Comparison of ENCODE assay signal across 21 cellular contexts in genomic region chr18:54161267-54161666, GRCh38.
"Had no signal": no experiment of that assay in that cellular context is flagged by ENCODE, and none has a peak within 500 bp of the region (broad histone marks: within the 10 kb centered on the region; RNA-seq: fewer than 3 reads in every experiment).

No MANE protein-coding gene starts in this region.

- H3K27ac ChIP-seq: body of pancreas, esophagus squamous epithelium, gastrocnemius medialis, neural progenitor cell, ovary, sigmoid colon, stomach, testis, upper lobe of left lung had no signal

- H3K4me1 ChIP-seq: body of pancreas, esophagus squamous epithelium, gastrocnemius medialis, stomach, testis, upper lobe of left lung had no signal

- H2AFZ ChIP-seq: neural progenitor cell had no signal

- DNase-seq: activated CD4-positive, alpha-beta T cell treated with anti-CD3 and anti-CD28 coated beads for 48 hours; activated naive CD4-positive, alpha-beta T cell treated with anti-CD3 and anti-CD28 coated beads, Interleukin-2, amount 10 ng/mL, durations not matched to agents 7 days and 5 days; amniotic stem cell; body of pancreas; cortex of kidney; effector CD4-positive, alpha-beta T cell; esophagus squamous epithelium; gastrocnemius medialis; midbrain; naive B cell; ovary; sigmoid colon; stimulated activated CD4-positive, alpha-beta T cell treated with anti-CD3 and anti-CD28 coated beads, Interleukin-1b, Interleukin-23, amount 100 ng/mL, for 48 hours; stomach; T-helper 17 cell; testis; upper lobe of left lung had no signal

- H3K9ac ChIP-seq: neural progenitor cell had no signal

- H3K4me3 ChIP-seq: body of pancreas, esophagus squamous epithelium, gastrocnemius medialis, lung, neural progenitor cell, ovary, sigmoid colon, stomach, testis, upper lobe of left lung had no signal

- ATAC-seq: body of pancreas, gastrocnemius medialis, T-helper 17 cell, WTC11 had no signal

- H3K36me3 ChIP-seq: neural progenitor cell, ovary had no signal

- H3K27me3 ChIP-seq: body of pancreas, esophagus squamous epithelium, gastrocnemius medialis, neural progenitor cell, ovary, sigmoid colon, stomach, testis, upper lobe of left lung had no signal

- H3K9me3 ChIP-seq: body of pancreas, esophagus squamous epithelium, gastrocnemius medialis, ovary, sigmoid colon, stomach, testis, upper lobe of left lung had no signal

- H3K4me2 ChIP-seq: neural progenitor cell had no signal

- FAIRE-seq: TTC549 had no signal
